8 cellular contexts compared by ENCODE assay signal in the genomic region with DNA sequence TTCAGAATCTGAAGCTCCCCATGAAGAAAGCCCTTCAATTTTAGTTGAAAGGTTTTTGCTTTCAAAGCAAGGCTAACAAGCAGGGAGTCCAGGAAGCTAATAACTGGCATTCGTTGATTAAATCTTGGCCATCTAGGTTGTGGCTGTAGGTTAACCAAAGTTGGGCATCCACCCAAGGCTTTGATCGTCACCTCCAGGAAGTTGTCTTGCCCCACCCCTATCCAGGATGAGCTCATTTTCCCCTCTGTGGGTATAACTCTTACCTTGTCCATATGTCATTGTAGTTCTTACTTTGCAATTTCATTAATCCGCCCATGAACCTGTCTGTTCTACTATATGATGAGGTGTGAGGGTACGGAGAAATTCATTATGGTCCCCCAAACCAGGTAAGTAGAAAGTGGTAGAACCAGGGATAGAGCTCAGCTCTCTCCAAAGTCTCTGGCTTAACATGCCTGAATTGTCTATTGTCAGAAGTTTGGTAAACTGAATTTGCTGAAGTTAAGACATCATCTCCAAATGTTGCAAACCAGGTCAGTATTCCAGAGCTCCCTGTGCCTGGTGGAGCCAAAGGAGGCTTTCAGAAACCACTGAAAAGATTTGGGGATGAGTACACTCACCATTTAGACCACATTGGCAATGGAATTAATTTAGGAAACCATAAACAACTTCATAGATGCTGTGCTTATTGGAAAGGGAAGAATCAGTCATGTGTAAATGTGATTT.
DNase-seq lines count a peak whose midpoint lies in the region; ATAC-seq and TF ChIP-seq lines count a peak whose summit lies in the region.

No MANE protein-coding gene starts in this region.

- TF ChIP-seq CTCF in foreskin fibroblast (IDR thresholded peaks at IDR 0.05; ENCODE audit: low read depth, low read length) (no peak), gastrocnemius medialis (IDR thresholded peaks at IDR 0.05 in 4 of 5, conservative IDR thresholded peaks at IDR 0.05 in 1 of 5) (no peak)

- no peak for TF ChIP-seq POLR2A in gastrocnemius medialis (IDR thresholded peaks at IDR 0.05)

- no peaks in the 10 kb centered on the region for H3K9me3 ChIP-seq in gastrocnemius medialis

- peak; percentile 85 for ATAC-seq in esophagus mucosa
- ATAC-seq in GM19351 (IDR thresholded peaks at IDR 0.05; ENCODE audit: unreplicated experiment): no peak
- no peak for ATAC-seq in gastrocnemius medialis

- peaks cover 0 to 3% of the 10 kb centered on the region in 2 donors for H3K4me1 ChIP-seq in gastrocnemius medialis

- peak; percentile 99 for DNase-seq in M059J (ENCODE audit: low read depth)
- DNase-seq in activated CD8-positive, alpha-beta memory T cell treated with anti-CD3 and anti-CD28 coated beads for 4 hours (ENCODE audit: low read depth in 2 of 2): peak; percentile 30 to 60
- peak; percentile 43 to 50 for DNase-seq in stimulated activated CD8-positive, alpha-beta memory T cell treated with anti-CD3 and anti-CD28 coated beads, Interleukin-7, amount 100 ng/mL, for 4 hours (ENCODE audit: low read depth in 2 of 2)
- DNase-seq in foreskin fibroblast: no peak
- DNase-seq in gastrocnemius medialis: no peak
- DNase-seq in NCI-H748 treated with DMSO at 0.1 percent for 48 hours (lab: John Stamatoyannopoulos, UW): no peak

- H3K27me3 ChIP-seq in gastrocnemius medialis: no peaks in the 10 kb centered on the region

- in situ Hi-C loops in gastrocnemius medialis (cut with MboI; ENCODE audit: low sequenced_read_pairs in 4 of 4): loop anchor here in 3 of 4 donors (5.0 to 25.0 kb wide), 3 partner anchors 311 to 649 kb away; no protein-coding TSS in a partner anchor

- H3K4me3 ChIP-seq in foreskin fibroblast (ENCODE audit: low read depth in 1 of 2, low read length in 2 of 2) (no peak overlapping the region), gastrocnemius medialis (no peak overlapping the region)

- no peaks in the 10 kb centered on the region for H3K36me3 ChIP-seq in gastrocnemius medialis

- no peak overlapping the region for H3K27ac ChIP-seq in gastrocnemius medialis

- intact Hi-C loops in gastrocnemius medialis (cut with DNase I; ENCODE audit: low total_unique reads): loop anchor here (5.0 to 10.0 kb wide), 2 partner anchors 156 to 241 kb away; no protein-coding TSS in a partner anchor

Comparison
In these comparisons a context has a peak if more than half of its experiments do, and no peak if none do; other contexts are left out.
1. DNase-seq: peak in M059J (single experiment), activated CD8-positive, alpha-beta memory T cell treated with anti-CD3 and anti-CD28 coated beads for 4 hours (2 of 2) and stimulated activated CD8-positive, alpha-beta memory T cell treated with anti-CD3 and anti-CD28 coated beads, Interleukin-7, amount 100 ng/mL, for 4 hours (2 of 2); none in foreskin fibroblast (0 of 2), gastrocnemius medialis (0 of 2) and NCI-H748 treated with DMSO at 0.1 percent for 48 hours (single experiment).